ENCODE assay signal across 8 cellular contexts in the genomic region with DNA sequence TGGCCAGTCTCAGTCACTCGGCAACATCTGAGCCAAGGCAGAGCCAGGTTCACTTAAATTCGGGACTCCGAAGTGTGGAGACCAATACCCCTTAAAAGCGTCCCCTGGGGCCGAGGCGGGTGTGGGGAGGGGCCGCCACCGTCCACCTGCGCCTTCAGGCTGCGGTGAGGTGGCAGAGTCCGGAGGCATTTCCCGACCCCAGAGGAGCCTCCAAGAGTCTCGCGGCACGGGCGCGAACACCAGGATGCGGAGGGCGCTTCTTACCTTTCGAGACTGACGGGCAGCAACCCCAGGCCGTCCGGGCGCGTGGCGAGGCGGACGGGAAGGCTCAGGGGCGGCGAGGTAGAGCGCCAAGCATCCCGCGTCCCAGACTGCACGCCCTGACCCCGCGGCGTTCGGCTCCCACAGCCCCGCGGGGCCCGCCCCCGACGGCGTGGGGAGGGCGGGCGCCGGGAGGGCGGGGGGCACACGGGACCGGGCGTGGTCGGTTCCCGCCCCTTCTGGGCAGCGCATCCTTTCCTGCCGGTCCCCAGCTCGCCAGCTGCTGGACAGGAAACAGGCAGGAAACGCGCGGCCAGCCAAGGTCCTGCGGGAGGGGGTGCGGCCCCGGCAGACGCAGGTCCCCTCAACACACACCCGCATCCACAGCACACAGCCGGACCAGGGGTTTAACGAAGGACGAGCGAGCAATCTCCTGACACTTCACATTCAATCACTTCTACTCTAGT. TPM values are rescaled to one million over a fixed set of nuclear protein-coding genes. Genes with fewer than 3 reads are reported as not detected.
DNase-seq lines count a peak whose midpoint lies in the region; ATAC-seq, FAIRE-seq and TF ChIP-seq lines count a peak whose summit lies in the region.

A gene with protein sequence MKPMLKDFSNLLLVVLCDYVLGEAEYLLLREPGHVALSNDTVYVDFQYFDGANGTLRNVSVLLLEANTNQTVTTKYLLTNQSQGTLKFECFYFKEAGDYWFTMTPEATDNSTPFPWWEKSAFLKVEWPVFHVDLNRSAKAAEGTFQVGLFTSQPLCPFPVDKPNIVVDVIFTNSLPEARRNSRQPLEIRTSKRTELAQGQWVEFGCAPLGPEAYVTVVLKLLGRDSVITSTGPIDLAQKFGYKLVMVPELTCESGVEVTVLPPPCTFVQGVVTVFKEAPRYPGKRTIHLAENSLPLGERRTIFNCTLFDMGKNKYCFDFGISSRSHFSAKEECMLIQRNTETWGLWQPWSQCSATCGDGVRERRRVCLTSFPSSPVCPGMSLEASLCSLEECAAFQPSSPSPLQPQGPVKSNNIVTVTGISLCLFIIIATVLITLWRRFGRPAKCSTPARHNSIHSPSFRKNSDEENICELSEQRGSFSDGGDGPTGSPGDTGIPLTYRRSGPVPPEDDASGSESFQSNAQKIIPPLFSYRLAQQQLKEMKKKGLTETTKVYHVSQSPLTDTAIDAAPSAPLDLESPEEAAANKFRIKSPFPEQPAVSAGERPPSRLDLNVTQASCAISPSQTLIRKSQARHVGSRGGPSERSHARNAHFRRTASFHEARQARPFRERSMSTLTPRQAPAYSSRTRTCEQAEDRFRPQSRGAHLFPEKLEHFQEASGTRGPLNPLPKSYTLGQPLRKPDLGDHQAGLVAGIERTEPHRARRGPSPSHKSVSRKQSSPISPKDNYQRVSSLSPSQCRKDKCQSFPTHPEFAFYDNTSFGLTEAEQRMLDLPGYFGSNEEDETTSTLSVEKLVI (minus strand): TSS at position 406 of the 728 bp plus-strand sequence. CDS start 3,572 bp downstream, outside the sequence.

- DNase-seq in DMS53 (lab: John Stamatoyannopoulos, UW): peak; percentile 75
- peak; percentile 75 to 80 for DNase-seq in SJCRH30
- peak; percentile 6 for DNase-seq in cerebellum (ENCODE audit: low spot score)
- peak; percentile 86 for DNase-seq in kidney
- DNase-seq in stimulated activated CD8-positive, alpha-beta memory T cell treated with anti-CD3 and anti-CD28 coated beads, Interleukin-4, amount 100 ng/mL, for 48 hours: peak; percentile 37
- no peak for DNase-seq in DMS114 treated with DMSO at 0.1 percent for 48 hours (lab: John Stamatoyannopoulos, UW; ENCODE audit: unreplicated experiment)

- TF ChIP-seq CTCF in kidney (IDR thresholded peaks at IDR 0.05; ENCODE audit: borderline replicate concordance, extremely low read depth, insufficient read depth): no peak

- H3K9me3 ChIP-seq in SJCRH30 (replicated peaks): no peaks in the 10 kb centered on the region
- H3K9me3 ChIP-seq in kidney (ENCODE audit: control insufficient read depth in 1 of 2, low read length in 2 of 2): no peaks in the 10 kb centered on the region

- no peaks in the 10 kb centered on the region for H3K27me3 ChIP-seq in SJCRH30

- H3K27ac ChIP-seq in SJCRH30 (peak within 1 kb of the TSS; percentile 6; the same call in 1 of the 2 replicates), kidney (ENCODE audit: low read depth in 2 of 2, low read length in 2 of 2) (peak within 1 kb of the TSS in 1 of 2 donors; percentile 36)

- no peak within 1 kb of the TSS for H3K9ac ChIP-seq in kidney (ENCODE audit: low read length in 2 of 2)

- H3K4me3 ChIP-seq in SJCRH30 (peak within 1 kb of the TSS; percentile 71), kidney (ENCODE audit: low read length in 2 of 2) (peak within 1 kb of the TSS; percentile 41 to 59)

- H3K36me3 ChIP-seq in SJCRH30 (no peaks in the 10 kb centered on the region), kidney (ENCODE audit: control insufficient read depth in 1 of 2, insufficient read depth in 2 of 2, low read length in 2 of 2) (no peaks in the 10 kb centered on the region)

- intact Hi-C loops in kidney (cut with DNase I): no loop called here

- FAIRE-seq in kidney (lab: Jason Lieb, UNC): no peak

- peaks cover 9% of the 10 kb centered on the region for H3K4me1 ChIP-seq in SJCRH30
- H3K4me1 ChIP-seq in kidney (ENCODE audit: control insufficient read depth in 1 of 2, insufficient read depth in 1 of 2, low read depth in 1 of 2, low read length in 2 of 2): peaks cover 0 to 10% of the 10 kb centered on the region in 2 donors

- ATAC-seq in GM21717 (IDR thresholded peaks at IDR 0.05; ENCODE audit: unreplicated experiment) (peak; percentile 39), GM21786 (IDR thresholded peaks at IDR 0.05; ENCODE audit: unreplicated experiment) (no peak)

RNA-seq across cellular contexts. Expression of the gene that starts here (rescaled TPM):
- total RNA-seq in SJCRH30 (2014; rRNA removed; shearing (Covaris generic)): 9.9 and 12.2 TPM in 2 replicates
- 8.3 TPM for total RNA-seq in cerebellum
- 6.4 TPM for total RNA-seq in kidney
- polyA plus RNA-seq in kidney (ENCODE audit: insufficient read depth, low read depth, low replicate concordance): 2.2 TPM
